39 cellular contexts compared by ENCODE assay signal in genomic region chr5:4440536-4440935, GRCh38.
"Had no signal": no experiment of that assay in that cellular context is flagged by ENCODE, and none has a peak within 500 bp of the region (broad histone marks: within the 10 kb centered on the region; RNA-seq: fewer than 3 reads in every experiment).

No MANE protein-coding gene starts in this region.

- H3K4me1 ChIP-seq: ascending aorta had no signal

- H3K9me3 ChIP-seq: ascending aorta had no signal

- H3K4me3 ChIP-seq: ascending aorta, cardiac muscle cell had no signal

- ATAC-seq: activated CD8-positive, alpha-beta T cell treated with anti-CD3 and anti-CD28 coated beads for 36 hours; activated naive CD8-positive, alpha-beta T cell treated with anti-CD3 and anti-CD28 coated beads, Interleukin-2, amount 50 U/mL, for 24 hours; activated T-cell treated with anti-CD3 and anti-CD28 coated beads, Interleukin-2, amount 50 U/mL, for 4 hours; activated T-cell treated with anti-CD3 and anti-CD28 coated beads, Interleukin-2, amount 50 U/mL, for 72 hours; activated T-helper 17 cell treated with anti-CD3 and anti-CD28 coated beads, Interleukin-2, amount 50 U/mL, for 72 hours had no signal

- DNase-seq: activated B cell treated with CpG ODN at 0.5 μM for 24 hours; activated CD4-positive, alpha-beta memory T cell treated with anti-CD3 and anti-CD28 coated beads for 36 hours; activated CD4-positive, alpha-beta T cell treated with anti-CD3 and anti-CD28 coated beads for 4 hours; activated CD4-positive, alpha-beta T cell treated with anti-CD3 and anti-CD28 coated beads, Interleukin-2, amount 10 ng/mL, durations not matched to agents 24 days and 14 days; activated CD4-positive, alpha-beta T cell treated with anti-CD3 and anti-CD28 coated beads, Interleukin-2, amount 50 U/mL, for 1 hour; activated CD4-positive, alpha-beta T cell treated with anti-CD3 and anti-CD28 coated beads, Interleukin-2, amount 50 U/mL, for 4 hours; activated CD4-positive, CD25-positive, alpha-beta regulatory T cell treated with anti-CD3 and anti-CD28 coated beads, Interleukin-2, amount 50 U/mL, for 72 hours; activated CD8-positive, alpha-beta memory T cell treated with anti-CD3 and anti-CD28 coated beads, Interleukin-2, amount 50 U/mL, for 4 hours; activated CD8-positive, alpha-beta T cell treated with anti-CD3 and anti-CD28 coated beads for 36 hours; activated effector memory CD4-positive, alpha-beta T cell treated with anti-CD3 and anti-CD28 coated beads, Interleukin-2, amount 50 U/mL, for 16 hours; activated gamma-delta T cell treated with Interleukin-2 at 50 U/mL for 16 hours; activated naive CD4-positive, alpha-beta T cell; activated naive CD4-positive, alpha-beta T cell treated with anti-CD3 and anti-CD28 coated beads, Interleukin-2, amount 10 ng/mL, durations not matched to agents 7 days and 5 days; activated naive CD8-positive, alpha-beta T cell treated with anti-CD3 and anti-CD28 coated beads, Interleukin-2, amount 10 ng/mL, durations not matched to agents 7 days and 5 days; activated naive CD8-positive, alpha-beta T cell treated with anti-CD3 and anti-CD28 coated beads, Interleukin-2, amount 50 U/mL, for 24 hours; activated T-cell treated with anti-CD3 and anti-CD28 coated beads for 4 hours; activated T-cell treated with anti-CD3 and anti-CD28 coated beads, Interleukin-2, amount 50 U/mL, for 1 hour; activated T-cell treated with anti-CD3 and anti-CD28 coated beads, Interleukin-2, amount 50 U/mL, for 4 hours; activated T-cell treated with anti-CD3 and anti-CD28 coated beads, Interleukin-2, amount 50 U/mL, for 72 hours; amygdala; anterior cingulate cortex; caudate nucleus; cerebellar nuclear complex; T-helper 1 cell; T-helper 2 cell; T-helper 9 cell had no signal

- H3K36me3 Mint-ChIP-seq: activated CD4-positive, alpha-beta memory T cell treated with anti-CD3 and anti-CD28 coated beads for 36 hours; activated naive CD4-positive, alpha-beta T cell treated with anti-CD3 and anti-CD28 coated beads, Interleukin-2, amount 10 ng/mL, durations not matched to agents 7 days and 5 days; activated naive CD4-positive, alpha-beta T cell treated with anti-CD3 and anti-CD28 coated beads, Interleukin-2, amount 50 U/mL, for 24 hours; activated naive CD8-positive, alpha-beta T cell; activated naive CD8-positive, alpha-beta T cell treated with anti-CD3 and anti-CD28 coated beads, Interleukin-2, amount 10 ng/mL, durations not matched to agents 7 days and 5 days; brain had no signal

- H3K36me3 ChIP-seq: ascending aorta, cardiac muscle cell had no signal

- H3K27ac ChIP-seq: ascending aorta, cardiac muscle cell, VCaP had no signal

- H3K27me3 ChIP-seq: ascending aorta, cardiac muscle cell had no signal

- H3K4me1 Mint-ChIP-seq: activated B cell treated with CpG ODN at 0.5 μM for 24 hours; activated CD4-positive, alpha-beta T cell treated with anti-CD3 and anti-CD28 coated beads, Interleukin-2, amount 10 ng/mL, durations not matched to agents 24 days and 14 days; activated naive CD4-positive, alpha-beta T cell treated with anti-CD3 and anti-CD28 coated beads, Interleukin-2, amount 10 ng/mL, durations not matched to agents 7 days and 5 days; activated naive CD4-positive, alpha-beta T cell treated with anti-CD3 and anti-CD28 coated beads, Interleukin-2, amount 50 U/mL, for 24 hours; activated naive CD8-positive, alpha-beta T cell treated with anti-CD3 and anti-CD28 coated beads, Interleukin-2, amount 10 ng/mL, durations not matched to agents 7 days and 5 days; activated naive CD8-positive, alpha-beta T cell treated with anti-CD3 and anti-CD28 coated beads, Interleukin-2, amount 50 U/mL, for 24 hours; activated T-helper 17 cell treated with anti-CD3 and anti-CD28 coated beads, Interleukin-2, amount 50 U/mL, for 72 hours; brain; central memory CD8-positive, alpha-beta T cell had no signal

- H3K4me3 Mint-ChIP-seq: activated B cell treated with CpG ODN at 0.5 μM for 24 hours; activated CD4-positive, alpha-beta memory T cell treated with anti-CD3 and anti-CD28 coated beads for 36 hours; activated CD4-positive, alpha-beta T cell treated with anti-CD3 and anti-CD28 coated beads, Interleukin-2, amount 10 ng/mL, durations not matched to agents 24 days and 14 days; activated CD8-positive, alpha-beta T cell treated with anti-CD3 and anti-CD28 coated beads for 36 hours; activated naive CD4-positive, alpha-beta T cell treated with anti-CD3 and anti-CD28 coated beads, Interleukin-2, amount 10 ng/mL, durations not matched to agents 7 days and 5 days; activated naive CD4-positive, alpha-beta T cell treated with anti-CD3 and anti-CD28 coated beads, Interleukin-2, amount 50 U/mL, for 24 hours; activated naive CD8-positive, alpha-beta T cell; activated naive CD8-positive, alpha-beta T cell treated with anti-CD3 and anti-CD28 coated beads, Interleukin-2, amount 10 ng/mL, durations not matched to agents 7 days and 5 days; activated naive CD8-positive, alpha-beta T cell treated with anti-CD3 and anti-CD28 coated beads, Interleukin-2, amount 50 U/mL, for 24 hours; activated T-cell treated with anti-CD3 and anti-CD28 coated beads, Interleukin-2, amount 50 U/mL, for 4 hours; activated T-cell treated with anti-CD3 and anti-CD28 coated beads, Interleukin-2, amount 50 U/mL, for 72 hours; activated T-helper 1 cell treated with anti-CD3 and anti-CD28 coated beads, Interleukin-12 subunit alpha, Interleukin-12 subunit beta, Interleukin-2, Interleukin-4 antibody, amounts not matched to agents 30 ng/mL and 10 ng/mL and 1 ng/mL, durations not matched to agents 14 hours and 24 hours and 36 hours; activated T-helper 17 cell treated with anti-CD3 and anti-CD28 coated beads, Interleukin-2, amount 50 U/mL, for 72 hours; brain; central memory CD8-positive, alpha-beta T cell; T-helper 1 cell treated with Interleukin-12 subunit alpha and Interleukin-12 subunit beta and Interleukin-4 antibody, amounts not matched to agents 30 μg/mL and 1 μg/mL, for 36 hours; T-helper 2 cell treated with Interferon-gamma antibody and Interleukin-4, amounts not matched to agents 5 μg/mL and 100 μg/mL, for 36 hours had no signal

- H3K27ac Mint-ChIP-seq: activated B cell treated with CpG ODN at 0.5 μM for 24 hours; activated CD4-positive, alpha-beta memory T cell treated with anti-CD3 and anti-CD28 coated beads for 36 hours; activated CD4-positive, alpha-beta T cell treated with anti-CD3 and anti-CD28 coated beads, Interleukin-2, amount 10 ng/mL, durations not matched to agents 24 days and 14 days; activated CD8-positive, alpha-beta T cell treated with anti-CD3 and anti-CD28 coated beads for 36 hours; activated naive CD4-positive, alpha-beta T cell treated with anti-CD3 and anti-CD28 coated beads, Interleukin-2, amount 10 ng/mL, durations not matched to agents 7 days and 5 days; activated naive CD4-positive, alpha-beta T cell treated with anti-CD3 and anti-CD28 coated beads, Interleukin-2, amount 50 U/mL, for 24 hours; activated naive CD8-positive, alpha-beta T cell; activated naive CD8-positive, alpha-beta T cell treated with anti-CD3 and anti-CD28 coated beads, Interleukin-2, amount 10 ng/mL, durations not matched to agents 7 days and 5 days; activated naive CD8-positive, alpha-beta T cell treated with anti-CD3 and anti-CD28 coated beads, Interleukin-2, amount 50 U/mL, for 24 hours; activated T-cell treated with anti-CD3 and anti-CD28 coated beads, Interleukin-2, amount 50 U/mL, for 72 hours; activated T-helper 1 cell treated with anti-CD3 and anti-CD28 coated beads, Interleukin-12 subunit alpha, Interleukin-12 subunit beta, Interleukin-2, Interleukin-4 antibody, amounts not matched to agents 30 ng/mL and 10 ng/mL and 1 ng/mL, durations not matched to agents 14 hours and 24 hours and 36 hours; activated T-helper 17 cell treated with anti-CD3 and anti-CD28 coated beads, Interleukin-2, amount 50 U/mL, for 72 hours; brain; T-helper 1 cell treated with Interleukin-12 subunit alpha and Interleukin-12 subunit beta and Interleukin-4 antibody, amounts not matched to agents 30 μg/mL and 1 μg/mL, for 36 hours; T-helper 2 cell treated with Interferon-gamma antibody and Interleukin-4, amounts not matched to agents 5 μg/mL and 100 μg/mL, for 36 hours had no signal

- H3K27me3 Mint-ChIP-seq: activated B cell treated with CpG ODN at 0.5 μM for 24 hours; activated CD4-positive, alpha-beta memory T cell treated with anti-CD3 and anti-CD28 coated beads for 36 hours; activated CD4-positive, alpha-beta T cell treated with anti-CD3 and anti-CD28 coated beads, Interleukin-2, amount 10 ng/mL, durations not matched to agents 24 days and 14 days; activated CD8-positive, alpha-beta T cell treated with anti-CD3 and anti-CD28 coated beads for 36 hours; activated naive CD4-positive, alpha-beta T cell treated with anti-CD3 and anti-CD28 coated beads, Interleukin-2, amount 10 ng/mL, durations not matched to agents 7 days and 5 days; activated naive CD4-positive, alpha-beta T cell treated with anti-CD3 and anti-CD28 coated beads, Interleukin-2, amount 50 U/mL, for 24 hours; activated naive CD8-positive, alpha-beta T cell; activated naive CD8-positive, alpha-beta T cell treated with anti-CD3 and anti-CD28 coated beads, Interleukin-2, amount 10 ng/mL, durations not matched to agents 7 days and 5 days; activated naive CD8-positive, alpha-beta T cell treated with anti-CD3 and anti-CD28 coated beads, Interleukin-2, amount 50 U/mL, for 24 hours; activated T-helper 17 cell treated with anti-CD3 and anti-CD28 coated beads, Interleukin-2, amount 50 U/mL, for 72 hours; central memory CD8-positive, alpha-beta T cell had no signal

- FAIRE-seq: bronchial epithelial cell, TTC549 had no signal
